7 cellular contexts compared by ENCODE assay signal in genomic region chr6:34885837-34886236, GRCh38. TPM values are rescaled to one million over a fixed set of nuclear protein-coding genes. Genes with fewer than 3 reads are reported as not detected.
DNase-seq lines count a peak whose midpoint lies in the region; ATAC-seq and TF ChIP-seq lines count a peak whose summit lies in the region.
"Not testable (repeated sequence)": the region's sequence is repeated elsewhere in the genome, so short reads cannot be mapped to it uniquely, and the experiment has no call there.

No MANE protein-coding gene starts in this region.

- not testable (repeated sequence) for H3K9ac ChIP-seq in PC-3 (ENCODE audit: low read length)

- not testable (repeated sequence) for DNase-seq in CD8-positive, alpha-beta memory T cell; PC-3; activated CD4-positive, alpha-beta T cell treated with anti-CD3 and anti-CD28 coated beads for 36 hours; activated naive CD4-positive, alpha-beta T cell treated with anti-CD3 and anti-CD28 coated beads for 36 hours; MCF 10A (ENCODE audit: unreplicated experiment); mesothelial cell of epicardium (ENCODE audit: low spot score in 2 of 2, unreplicated experiment in 2 of 2); osteocyte (ENCODE audit: extremely low spot score, unreplicated experiment)

- intact Hi-C loops in PC-3 (cut with micrococcal nuclease) = loop anchor here (5.0 kb wide), 1 partner anchor 256 kb away; the partner anchor contains the start of gene TCP11
- intact Hi-C loops in activated CD4-positive, alpha-beta T cell treated with anti-CD3 and anti-CD28 coated beads for 36 hours (cut with DNase I, micrococcal nuclease) = loop anchor here (5.0 to 10.0 kb wide), 3 partner anchors 211 to 416 kb away; no protein-coding TSS in a partner anchor
- intact Hi-C loops in activated naive CD4-positive, alpha-beta T cell treated with anti-CD3 and anti-CD28 coated beads for 36 hours (cut with micrococcal nuclease) = not testable (repeated sequence)
- intact Hi-C loops in MCF 10A (cut with micrococcal nuclease) = loop anchor here (5.0 kb wide), 2 partner anchors 94 to 129 kb away; partner anchors contain the start of genes BLTP3A and SNRPC

- not testable (repeated sequence) for H2AFZ ChIP-seq in PC-3 (ENCODE audit: low read length)

- not testable (repeated sequence) for H3K9me2 ChIP-seq in PC-3 (replicated peaks; ENCODE audit: low read length)

- not testable (repeated sequence) for H3K9me3 ChIP-seq in CD8-positive, alpha-beta memory T cell (ENCODE audit: low read length); PC-3 (ENCODE audit: low read length)

- H3K27ac Mint-ChIP-seq in CD8-positive, alpha-beta memory T cell = peak overlapping the region in 4 of 8 donors; percentile 66 to 81 (median 74)
- peak overlapping the region; percentile 13 for H3K27ac Mint-ChIP-seq in activated CD4-positive, alpha-beta T cell treated with anti-CD3 and anti-CD28 coated beads for 36 hours
- peak overlapping the region; percentile 24 for H3K27ac Mint-ChIP-seq in activated naive CD4-positive, alpha-beta T cell treated with anti-CD3 and anti-CD28 coated beads for 36 hours
- not testable (repeated sequence) for H3K27ac Mint-ChIP-seq in MCF 10A (ENCODE audit: low read depth, unreplicated experiment); mesothelial cell of epicardium; osteocyte (ENCODE audit: unreplicated experiment)

- not testable (repeated sequence) for H3K4me3 ChIP-seq in CD8-positive, alpha-beta memory T cell (ENCODE audit: low read length)
- peak overlapping the region; percentile 90; the same call in 1 of the 2 replicates for H3K4me3 ChIP-seq in PC-3 (ENCODE audit: low read length)

- H3K79me2 ChIP-seq in PC-3 (ENCODE audit: low read length) = peaks cover 76% of the 10 kb centered on the region

- H3K27ac ChIP-seq in CD8-positive, alpha-beta memory T cell (ENCODE audit: low read depth, low read length); PC-3 (ENCODE audit: low read length): not testable (repeated sequence)

- H3K4me1 ChIP-seq in CD8-positive, alpha-beta memory T cell (ENCODE audit: insufficient read depth, low read length) = peaks cover 22% of the 10 kb centered on the region
- not testable (repeated sequence) for H3K4me1 ChIP-seq in PC-3 (ENCODE audit: insufficient read depth, low read length)

- H3K4me3 Mint-ChIP-seq in CD8-positive, alpha-beta memory T cell = peak overlapping the region in 6 of 7 donors; percentile 35 to 100 (median 51)
- H3K4me3 Mint-ChIP-seq in activated CD4-positive, alpha-beta T cell treated with anti-CD3 and anti-CD28 coated beads for 36 hours = peak overlapping the region; percentile 100
- H3K4me3 Mint-ChIP-seq in activated naive CD4-positive, alpha-beta T cell treated with anti-CD3 and anti-CD28 coated beads for 36 hours = peak overlapping the region; percentile 21
- H3K4me3 Mint-ChIP-seq in MCF 10A (ENCODE audit: unreplicated experiment) (peak overlapping the region; percentile 16), mesothelial cell of epicardium (peak overlapping the region; percentile 33), osteocyte (ENCODE audit: unreplicated experiment) (peak overlapping the region; percentile 100)

- H3K36me3 ChIP-seq in CD8-positive, alpha-beta memory T cell (ENCODE audit: insufficient read depth, low read length) = not testable (repeated sequence)
- peaks cover 10% of the 10 kb centered on the region; the same call in 1 of the 2 replicates for H3K36me3 ChIP-seq in PC-3 (ENCODE audit: low read depth, low read length)

- BruUV-seq in PC-3 (replicated peaks; lab: Mats Ljungman, UMichigan); MCF 10A (replicated peaks; lab: Mats Ljungman, UMichigan): not testable (repeated sequence)

- H3K36me3 Mint-ChIP-seq in CD8-positive, alpha-beta memory T cell = peaks cover 7 to 53% (median 14%) of the 10 kb centered on the region in 3 donors
- H3K36me3 Mint-ChIP-seq in activated CD4-positive, alpha-beta T cell treated with anti-CD3 and anti-CD28 coated beads for 36 hours (ENCODE audit: low read depth) = peaks cover 33% of the 10 kb centered on the region
- peaks cover 15% of the 10 kb centered on the region for H3K36me3 Mint-ChIP-seq in activated naive CD4-positive, alpha-beta T cell treated with anti-CD3 and anti-CD28 coated beads for 36 hours (ENCODE audit: low read depth)
- peaks cover 22% of the 10 kb centered on the region for H3K36me3 Mint-ChIP-seq in MCF 10A (ENCODE audit: insufficient read depth, unreplicated experiment)
- peaks cover 10% of the 10 kb centered on the region for H3K36me3 Mint-ChIP-seq in mesothelial cell of epicardium
- peaks cover 16% of the 10 kb centered on the region for H3K36me3 Mint-ChIP-seq in osteocyte (ENCODE audit: unreplicated experiment)

- ATAC-seq in PC-3; activated CD4-positive, alpha-beta T cell treated with anti-CD3 and anti-CD28 coated beads for 36 hours: not testable (repeated sequence)

- not testable (repeated sequence) for TF ChIP-seq CTCF in PC-3 (conservative IDR thresholded peaks at IDR 0.05; ENCODE audit: low read depth, low read length); MCF 10A (IDR thresholded peaks at IDR 0.05; ENCODE audit: unreplicated experiment); mesothelial cell of epicardium (IDR thresholded peaks at IDR 0.05; ENCODE audit: unreplicated experiment); osteocyte (IDR thresholded peaks at IDR 0.05)

- H3K27me3 ChIP-seq in CD8-positive, alpha-beta memory T cell (ENCODE audit: insufficient read depth, low read length, poor library complexity, severe bottlenecking); PC-3 (ENCODE audit: low read length): not testable (repeated sequence)

- H3F3A ChIP-seq in PC-3 (ENCODE audit: low read length, unreplicated experiment) = not testable (repeated sequence)

- CTCF ChIA-PET in CD8-positive, alpha-beta memory T cell (lab: Charles Lee); PC-3 (lab: Charles Lee): not testable (repeated sequence)
- CTCF ChIA-PET in activated CD4-positive, alpha-beta T cell treated with anti-CD3 and anti-CD28 coated beads for 36 hours (lab: Charles Lee) = interaction anchor here (0.9 to 1.2 kb wide), 2 partner anchors 15 to 127 kb away, joined by 3 read pairs; no protein-coding TSS in a partner anchor
- CTCF ChIA-PET in activated naive CD4-positive, alpha-beta T cell treated with anti-CD3 and anti-CD28 coated beads for 36 hours (lab: Charles Lee) = interaction anchor here (0.8 kb wide), 1 partner anchor 321 kb away, joined by 6 read pairs; no protein-coding TSS in a partner anchor
- CTCF ChIA-PET in MCF 10A (lab: Yijun Ruan, JAX) = interaction anchor here (1.3 kb wide), 1 partner anchor 254 kb away, joined by 6 read pairs; no protein-coding TSS in a partner anchor

- peaks cover 42 to 60% (median 55%) of the 10 kb centered on the region in 3 donors for H3K4me1 Mint-ChIP-seq in CD8-positive, alpha-beta memory T cell
- peaks cover 33% of the 10 kb centered on the region for H3K4me1 Mint-ChIP-seq in activated CD4-positive, alpha-beta T cell treated with anti-CD3 and anti-CD28 coated beads for 36 hours
- peaks cover 44% of the 10 kb centered on the region for H3K4me1 Mint-ChIP-seq in activated naive CD4-positive, alpha-beta T cell treated with anti-CD3 and anti-CD28 coated beads for 36 hours (ENCODE audit: low read depth)
- H3K4me1 Mint-ChIP-seq in MCF 10A (ENCODE audit: insufficient read depth, unreplicated experiment) = not testable (repeated sequence)
- H3K4me1 Mint-ChIP-seq in mesothelial cell of epicardium = peaks cover 22% of the 10 kb centered on the region
- peaks cover 27% of the 10 kb centered on the region for H3K4me1 Mint-ChIP-seq in osteocyte (ENCODE audit: unreplicated experiment)

- H3K27me3 Mint-ChIP-seq in CD8-positive, alpha-beta memory T cell; activated CD4-positive, alpha-beta T cell treated with anti-CD3 and anti-CD28 coated beads for 36 hours; activated naive CD4-positive, alpha-beta T cell treated with anti-CD3 and anti-CD28 coated beads for 36 hours (ENCODE audit: low read depth); MCF 10A (ENCODE audit: insufficient read depth, unreplicated experiment); mesothelial cell of epicardium (ENCODE audit: low read depth); osteocyte (ENCODE audit: unreplicated experiment): not testable (repeated sequence)

- POLR2A ChIA-PET in CD8-positive, alpha-beta memory T cell (lab: Charles Lee) = interaction anchor here (0.5 kb wide), 1 partner anchor 798 kb away, joined by 3 read pairs; no protein-coding TSS in a partner anchor
- POLR2A ChIA-PET in PC-3 (lab: Charles Lee; ENCODE audit: unreplicated experiment); activated CD4-positive, alpha-beta T cell treated with anti-CD3 and anti-CD28 coated beads for 36 hours (lab: Charles Lee): not testable (repeated sequence)
- POLR2A ChIA-PET in MCF 10A (lab: Yijun Ruan, JAX) = interaction anchor here (0.7 to 4.8 kb wide), 4 partner anchors 75 to 1928 kb away, joined by 3 to 87 read pairs (median 4); partner anchors contain the start of gene BLTP3A

- H4K20me1 ChIP-seq in PC-3 (ENCODE audit: low read length) = not testable (repeated sequence)

- not testable (repeated sequence) for H3K9me3 Mint-ChIP-seq in CD8-positive, alpha-beta memory T cell; activated CD4-positive, alpha-beta T cell treated with anti-CD3 and anti-CD28 coated beads for 36 hours (ENCODE audit: low read depth); activated naive CD4-positive, alpha-beta T cell treated with anti-CD3 and anti-CD28 coated beads for 36 hours; MCF 10A (ENCODE audit: unreplicated experiment); mesothelial cell of epicardium; osteocyte (ENCODE audit: unreplicated experiment)

- peak overlapping the region; percentile 90; the same call in 1 of the 2 replicates for H3K4me2 ChIP-seq in PC-3 (ENCODE audit: low read length)

RNA-seq across cellular contexts. Expression of gene TAF11, which starts 2.0 kb away (rescaled TPM):
- total RNA-seq in CD8-positive, alpha-beta memory T cell = 10 to 100 TPM; 28.9 to 34.1 TPM
- polyA plus RNA-seq in CD8-positive, alpha-beta memory T cell = 19.4 TPM
- total RNA-seq in PC-3 (2014; rRNA removed) = 24.1 and 28.9 TPM in 2 replicates
- total RNA-seq in activated CD4-positive, alpha-beta T cell treated with anti-CD3 and anti-CD28 coated beads for 36 hours = 10 to 100 TPM; 28.7 to 32.3 TPM
- 10 to 100 TPM; 27.3 to 28.5 TPM for total RNA-seq in activated naive CD4-positive, alpha-beta T cell treated with anti-CD3 and anti-CD28 coated beads for 36 hours
- total RNA-seq in MCF 10A (2022) = 16.5 and 22.2 TPM in 2 replicates
- 36.5 to 36.7 TPM (median 36.5 TPM) in 3 replicates for total RNA-seq in mesothelial cell of epicardium
- total RNA-seq in osteocyte = 33.8 and 35.8 TPM in 2 replicates

RNA-seq across cellular contexts. Expression of gene ANKS1A, which starts 3.2 kb away (rescaled TPM):
- 1 to 10 TPM; 8.7 to 9.6 TPM for total RNA-seq in CD8-positive, alpha-beta memory T cell
- polyA plus RNA-seq in CD8-positive, alpha-beta memory T cell = 3.0 TPM
- 18.8 and 21.3 TPM in 2 replicates for total RNA-seq in PC-3 (2014; rRNA removed)
- total RNA-seq in activated CD4-positive, alpha-beta T cell treated with anti-CD3 and anti-CD28 coated beads for 36 hours = 1 to 10 TPM; 7.4 to 9.1 TPM
- 1 to 10 TPM; 6.5 to 6.8 TPM for total RNA-seq in activated naive CD4-positive, alpha-beta T cell treated with anti-CD3 and anti-CD28 coated beads for 36 hours
- 13.8 and 14.0 TPM in 2 replicates for total RNA-seq in MCF 10A (2022)
- 29.0 to 30.6 TPM (median 30.0 TPM) in 3 replicates for total RNA-seq in mesothelial cell of epicardium
- 15.5 and 18.5 TPM in 2 replicates for total RNA-seq in osteocyte

Comparison
In these comparisons a context has a peak if more than half of its experiments do, and no peak if none do; other contexts are left out.
1. H3K4me3 Mint-ChIP-seq: peak in every context shown above with its lines; median percentile 100 in activated CD4-positive, alpha-beta T cell treated with anti-CD3 and anti-CD28 coated beads for 36 hours; 100 in osteocyte; 51 in CD8-positive, alpha-beta memory T cell; 33 in mesothelial cell of epicardium; 21 in activated naive CD4-positive, alpha-beta T cell treated with anti-CD3 and anti-CD28 coated beads for 36 hours; 16 in MCF 10A.